ENCODE assay signal across 15 cellular contexts in the genomic region with DNA sequence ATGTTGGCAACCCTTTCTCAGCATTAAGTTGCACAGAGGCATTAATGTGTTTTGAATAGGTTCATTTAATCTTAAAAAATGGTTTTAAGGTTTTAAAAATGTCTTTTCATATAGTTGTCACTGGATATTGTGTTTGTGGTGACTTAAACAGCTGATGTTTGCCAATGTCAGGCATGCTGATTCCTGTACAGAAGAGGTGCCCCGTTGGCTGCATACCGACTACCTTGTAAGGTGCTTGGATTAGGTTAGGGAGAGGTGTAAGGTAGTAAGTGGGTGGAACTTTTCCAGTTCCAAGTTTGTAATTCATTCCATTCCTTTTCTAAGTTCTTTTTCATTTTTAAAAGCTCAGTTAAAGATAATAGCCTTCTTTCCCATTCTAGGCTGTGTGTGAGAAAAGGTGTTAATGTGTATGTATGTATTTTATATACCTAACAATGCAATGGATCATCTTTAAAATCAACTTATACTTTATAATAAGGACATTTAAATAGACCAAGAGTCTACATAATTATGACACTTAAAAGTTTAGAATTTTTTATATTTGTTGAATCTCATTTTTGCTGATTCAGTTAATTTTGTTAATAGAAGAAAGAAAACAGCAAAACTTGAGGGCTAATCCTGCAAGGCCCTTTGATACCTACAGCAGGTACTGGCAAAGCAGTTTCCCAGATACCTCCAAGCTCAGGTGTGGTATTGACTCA.
A peak's percentile ranks its signal among the peaks of the same experiment; 100 is the strongest.
DNase-seq lines count a peak whose midpoint lies in the region; ATAC-seq, FAIRE-seq and TF ChIP-seq lines count a peak whose summit lies in the region.
"Had no signal": no experiment of that assay in that cellular context is flagged by ENCODE, and none has a peak within 500 bp of the region (broad histone marks: within the 10 kb centered on the region; RNA-seq: fewer than 3 reads in every experiment).

No MANE protein-coding gene starts in this region.

- FAIRE-seq in HepG2 (lab: Jason Lieb, UNC) (no peak), K562 (lab: Jason Lieb, UNC) (no peak)
- FAIRE-seq: GM12892 had no signal

- H3K9me1 ChIP-seq in K562 (ENCODE audit: control insufficient read depth, insufficient read depth, low read length) = no peaks in the 10 kb centered on the region

- H3K27ac ChIP-seq in HepG2 (ENCODE audit: extremely low read length, insufficient read depth, low read length) (no peak overlapping the region), right lobe of liver (no peak overlapping the region), K562 (ENCODE audit: extremely low read depth, low read depth, low read length) (no peak overlapping the region), prostate gland (no peak overlapping the region)

- no peak overlapping the region for H2AFZ ChIP-seq in HepG2 (ENCODE audit: low read length)
- H2AFZ ChIP-seq in K562 (ENCODE audit: low read depth, low read length) = no peak overlapping the region

- POLR2A ChIA-PET in HepG2 (lab: Yijun Ruan, JAX) (no interaction called here), K562 (lab: Yijun Ruan, JAX) (no interaction called here)

- H3K4me2 ChIP-seq in HepG2 (ENCODE audit: low read depth, low read length) (no peak overlapping the region), K562 (ENCODE audit: insufficient read depth, low read length) (no peak overlapping the region)

- DNase-seq in HepG2 (ENCODE audit: low spot score) (no peak), right lobe of liver (no peak), K562 (ENCODE audit: extremely low read depth in 1 of 4, low spot score in 3 of 4) (no peak), prostate gland (ENCODE audit: low spot score) (peak; percentile 35), ACHN (no peak), MV-4-11 (lab: John Stamatoyannopoulos, UW) (no peak)
- DNase-seq: 8988T; Caco-2; CD8-positive, alpha-beta memory T cell; DND-41; GDM1; H9 had no signal

- H3K4me1 ChIP-seq in HepG2 (ENCODE audit: insufficient read depth, low read length) (no peaks in the 10 kb centered on the region), right lobe of liver (no peaks in the 10 kb centered on the region), K562 (replicated peaks in 1 of 2; ENCODE audit: control insufficient read depth in 2 of 2, insufficient read depth in 2 of 2, low read length in 2 of 2) (no peaks in the 10 kb centered on the region; a peak in 1 of 5 replicates), prostate gland (replicated peaks) (no peaks in the 10 kb centered on the region)
- H3K4me1 ChIP-seq: Caco-2 had no signal

- H4K20me1 ChIP-seq in HepG2 (ENCODE audit: insufficient read depth, low read length) (no peaks in the 10 kb centered on the region), K562 (replicated peaks; ENCODE audit: control insufficient read depth, insufficient read depth, low read length) (no peaks in the 10 kb centered on the region)

- H3K9ac ChIP-seq in HepG2 (ENCODE audit: insufficient read depth, low read depth, low read length) = no peak overlapping the region
- H3K9ac ChIP-seq in K562 (ENCODE audit: insufficient read depth in 1 of 2, low read depth in 2 of 2, low read length in 2 of 2) = no peak overlapping the region

- H3K36me3 ChIP-seq in HepG2 (replicated peaks in 1 of 2; ENCODE audit: control insufficient read depth in 1 of 2, insufficient read depth in 2 of 2, low read length in 2 of 2) (peaks cover 0 to 10% of the 10 kb centered on the region in 2 experiments; a peak in 2 of 5 replicates), right lobe of liver (no peaks in the 10 kb centered on the region), K562 (ENCODE audit: control insufficient read depth, insufficient read depth, low read length) (no peaks in the 10 kb centered on the region), prostate gland (no peaks in the 10 kb centered on the region)

- no peak for ATAC-seq in HepG2
- ATAC-seq in right lobe of liver = no peak
- no peak for ATAC-seq in K562
- ATAC-seq in esophagus mucosa = peak; percentile 78
- no peak for ATAC-seq in GM19023 (IDR thresholded peaks at IDR 0.05; ENCODE audit: unreplicated experiment)

- no peaks in the 10 kb centered on the region for H3K79me2 ChIP-seq in HepG2 (ENCODE audit: insufficient read depth, low read length)
- H3K79me2 ChIP-seq in K562 (ENCODE audit: control insufficient read depth, insufficient read depth, low read length) = no peaks in the 10 kb centered on the region

- TF ChIP-seq EP300 in HepG2 (IDR thresholded peaks at IDR 0.05; ENCODE audit: low read depth in 2 of 2, low read length in 2 of 2) (no peak), HepG2 (CRISPR knock-in tag; IDR thresholded peaks at IDR 0.05; ENCODE audit: borderline replicate concordance) (no peak), K562 (IDR thresholded peaks at IDR 0.05; ENCODE audit: low read length) (no peak)

- intact Hi-C loops in HepG2 (cut with micrococcal nuclease; ENCODE audit: unreplicated experiment) = no loop called here
- intact Hi-C loops in right lobe of liver (cut with DNase I) = no loop called here
- intact Hi-C loops in K562 (cut with micrococcal nuclease) = no loop called here
- intact Hi-C loops in prostate gland (cut with DNase I) = no loop called here

- in situ Hi-C loops in HepG2 (cut with HindIII; ENCODE audit: extremely low pct_ligation_motif_present, low pct_unique_long_range_greater_than_20kb) = no loop called here
- in situ Hi-C loops in K562 (cut with MboI) = no loop called here
- in situ Hi-C loops in ACHN (cut with HindIII; ENCODE audit: low pct_ligation_motif_present, low pct_unique_long_range_greater_than_20kb, low sequenced_read_pairs) = no loop called here

- BruUV-seq in HepG2 (replicated peaks; lab: Mats Ljungman, UMichigan) (no TSS peak), K562 (replicated peaks; lab: Mats Ljungman, UMichigan) (no TSS peak)

- TF ChIP-seq POLR2A in HepG2 (IDR thresholded peaks at IDR 0.05; ENCODE audit: insufficient read depth in 1 of 2, low read depth in 2 of 2, low read length in 2 of 2) = no peak
- no peak for TF ChIP-seq POLR2A in right lobe of liver (IDR thresholded peaks at IDR 0.05)
- TF ChIP-seq POLR2A in K562 (conservative IDR thresholded peaks at IDR 0.05) = no peak
- TF ChIP-seq POLR2A in prostate gland (IDR thresholded peaks at IDR 0.05) = no peak

- H3K9me3 ChIP-seq in HepG2 (ENCODE audit: low read length) (no peaks in the 10 kb centered on the region), right lobe of liver (no peaks in the 10 kb centered on the region), K562 (replicated peaks; ENCODE audit: control insufficient read depth, insufficient read depth, low read depth, low read length) (no peaks in the 10 kb centered on the region), prostate gland (no peaks in the 10 kb centered on the region)
- H3K9me3 ChIP-seq: Caco-2 had no signal

- no peak for TF ChIP-seq RAD21 in HepG2 (CRISPR knock-in tag; IDR thresholded peaks at IDR 0.05)
- TF ChIP-seq RAD21 in K562 (CRISPR knock-in tag; conservative IDR thresholded peaks at IDR 0.05 in 1 of 2, IDR thresholded peaks at IDR 0.05 in 1 of 2) = no peak

- no peak for TF ChIP-seq CTCF in HepG2 (CRISPR knock-in tag; IDR thresholded peaks at IDR 0.05)
- TF ChIP-seq CTCF in right lobe of liver (IDR thresholded peaks at IDR 0.05) = no peak
- no peak for TF ChIP-seq CTCF in K562 (IDR thresholded peaks at IDR 0.05 in 2 of 3, conservative IDR thresholded peaks at IDR 0.05 in 1 of 3; ENCODE audit: insufficient read depth in 2 of 3, low read depth in 1 of 3, low read length in 3 of 3)
- TF ChIP-seq CTCF in prostate gland (IDR thresholded peaks at IDR 0.05) = no peak

- H3K4me3 ChIP-seq in HepG2 (replicated peaks in 1 of 3; ENCODE audit: insufficient read depth in 1 of 3, low read depth in 2 of 3, low read length in 3 of 3) (no peak overlapping the region), right lobe of liver (no peak overlapping the region), K562 (no peak overlapping the region), prostate gland (no peak overlapping the region)

- 97% methylated on average over 2 of the region's 2 CpGs for WGBS in HepG2 (ENCODE audit: low lambda C conversion rate)
- 84% methylated on average over 2 of the region's 2 CpGs for WGBS in right lobe of liver (ENCODE audit: insufficient coverage, low coverage, low lambda C conversion rate, missing lambda C conversion rate)
- WGBS in K562 (ENCODE audit: insufficient coverage, low coverage, missing lambda C conversion rate) = 36% methylated on average over 2 of the region's 2 CpGs
- WGBS in prostate gland = 45% methylated on average over 2 of the region's 2 CpGs

- CTCF ChIA-PET in HepG2 (lab: Yijun Ruan, JAX; ENCODE audit: low intra/inter-chr PET ratio, low total read pairs) (no interaction called here), K562 (lab: Yijun Ruan, JAX; ENCODE audit: low intra/inter-chr PET ratio) (no interaction called here)

- H3K27me3 ChIP-seq in HepG2 (ENCODE audit: control insufficient read depth in 1 of 2, insufficient read depth in 2 of 2, low read length in 2 of 2) (no peaks in the 10 kb centered on the region), right lobe of liver (no peaks in the 10 kb centered on the region), K562 (ENCODE audit: control insufficient read depth in 2 of 2, insufficient read depth in 2 of 2, low read length in 2 of 2) (no peaks in the 10 kb centered on the region), prostate gland (replicated peaks; ENCODE audit: insufficient read depth) (no peaks in the 10 kb centered on the region)

TF ChIP-seq in HepG2, 621 proteins besides CTCF, POLR2A, EP300 and RAD21 (continues in another document):
- TF ChIP-seq MIER2 (CRISPR knock-in tag; IDR thresholded peaks at IDR 0.05) (no peak), KDM1A (CRISPR knock-in tag; IDR thresholded peaks at IDR 0.05) (no peak), TAF1 (CRISPR knock-in tag; IDR thresholded peaks at IDR 0.05) (no peak), MAFF (IDR thresholded peaks at IDR 0.05; ENCODE audit: low read depth, low read length) (peak; percentile 90), GTF2F1 (IDR thresholded peaks at IDR 0.05; ENCODE audit: low read length) (no peak), DR1 (CRISPR knock-in tag; IDR thresholded peaks at IDR 0.05) (no peak), TBL1XR1 (IDR thresholded peaks at IDR 0.05; ENCODE audit: borderline replicate concordance, low read length, partially characterized antibody) (no peak), PRMT3 (CRISPR knock-in tag; IDR thresholded peaks at IDR 0.05; ENCODE audit: borderline replicate concordance, low read depth) (no peak)

TF ChIP-seq in K562, 482 proteins besides CTCF, POLR2A, EP300 and RAD21 (continues in another document):
- TF ChIP-seq ZNF316 (IDR thresholded peaks at IDR 0.05) = peak; percentile 88
- TF ChIP-seq C11orf30 (IDR thresholded peaks at IDR 0.05; ENCODE audit: low read depth) = peak; percentile 78
- TF ChIP-seq, protein P1, sequence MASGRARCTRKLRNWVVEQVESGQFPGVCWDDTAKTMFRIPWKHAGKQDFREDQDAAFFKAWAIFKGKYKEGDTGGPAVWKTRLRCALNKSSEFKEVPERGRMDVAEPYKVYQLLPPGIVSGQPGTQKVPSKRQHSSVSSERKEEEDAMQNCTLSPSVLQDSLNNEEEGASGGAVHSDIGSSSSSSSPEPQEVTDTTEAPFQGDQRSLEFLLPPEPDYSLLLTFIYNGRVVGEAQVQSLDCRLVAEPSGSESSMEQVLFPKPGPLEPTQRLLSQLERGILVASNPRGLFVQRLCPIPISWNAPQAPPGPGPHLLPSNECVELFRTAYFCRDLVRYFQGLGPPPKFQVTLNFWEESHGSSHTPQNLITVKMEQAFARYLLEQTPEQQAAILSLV (tag; IDR thresholded peaks at IDR 0.05) = no peak
- TF ChIP-seq ZKSCAN8 (CRISPR knock-in tag; IDR thresholded peaks at IDR 0.05) = no peak
- peak; percentile 69; the same call in 1 of the 2 replicates for TF ChIP-seq MAFK (IDR thresholded peaks at IDR 0.05; ENCODE audit: low read length)

Comparison
In these comparisons a context has a peak if more than half of its experiments do, and no peak if none do; other contexts are left out.
1. Of the 241 proteins assayed by ChIP-seq in both HepG2 and K562: peak only in HepG2: none; only in K562: MAFG; in both: MAFF and MAFK; in neither: 238.